In the genomic region with DNA sequence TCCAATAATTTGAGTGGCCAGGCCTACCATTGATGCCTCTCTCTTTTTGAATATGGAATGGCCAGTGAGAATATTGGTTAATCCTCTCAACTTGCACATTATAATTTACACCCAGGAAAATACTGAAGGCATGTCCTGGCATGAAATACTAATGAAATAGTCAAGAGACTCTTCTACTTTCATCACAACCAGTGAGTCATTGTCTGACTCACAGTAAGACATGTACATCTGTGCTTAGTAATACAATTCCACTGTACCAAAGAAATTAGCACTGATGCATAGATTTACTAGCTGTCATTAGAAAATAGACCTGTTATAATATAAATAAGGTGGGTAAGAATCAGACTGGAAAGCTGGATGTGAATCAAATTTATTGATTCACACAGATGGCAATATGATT, we compare ENCODE assay signal across 9 cellular contexts.
A peak's percentile ranks its signal among the peaks of the same experiment; 100 is the strongest.
DNase-seq lines count a peak whose midpoint lies in the region; TF ChIP-seq lines count a peak whose summit lies in the region.
"Had no signal": no experiment of that assay in that cellular context is flagged by ENCODE, and none has a peak within 500 bp of the region (broad histone marks: within the 10 kb centered on the region; RNA-seq: fewer than 3 reads in every experiment).

No MANE protein-coding gene starts in this region.

- H3K4me3 ChIP-seq in HEK293 (ENCODE audit: low read depth, low read length): no peak overlapping the region
- H3K4me3 ChIP-seq: uterus had no signal

- no peaks in the 10 kb centered on the region for H3K9me3 ChIP-seq in HEK293 (ENCODE audit: control insufficient read depth, insufficient read depth, low read depth, low read length)
- H3K9me3 ChIP-seq: uterus had no signal

- DNase-seq in EH (ENCODE audit: low read depth): peak; percentile 89
- peak; percentile 17 for DNase-seq in NCI-H345 (lab: John Stamatoyannopoulos, UW)
- peak; percentile 63 for DNase-seq in foreskin melanocyte
- no peak for DNase-seq in midbrain (lab: John Stamatoyannopoulos, UW)
- no peak for DNase-seq in activated CD4-positive, alpha-beta T cell treated with anti-CD3 and anti-CD28 coated beads for 48 hours
- no peak for DNase-seq in activated effector memory CD4-positive, alpha-beta T cell treated with anti-CD3 and anti-CD28 coated beads, Interleukin-2, amount 50 U/mL, for 16 hours
- DNase-seq in globus pallidus (ENCODE audit: low spot score): no peak
- DNase-seq: uterus had no signal

- CTCF ChIA-PET in HEK293 (lab: Yijun Ruan, JAX): interaction anchor here (0.7 kb wide), 1 partner anchor 22 kb away, joined by 3 read pairs; no protein-coding TSS in a partner anchor

- POLR2A ChIA-PET in HEK293 (lab: Yijun Ruan, JAX): no interaction called here

- no peak for TF ChIP-seq CTCF in HEK293 (tag by site-specific recombination; IDR thresholded peaks at IDR 0.05)

- H3K27ac ChIP-seq in HEK293 (ENCODE audit: extremely low read depth, low read depth, low read length): no peak overlapping the region
- H3K27ac ChIP-seq: uterus had no signal

- H3K4me1 ChIP-seq in HEK293 (ENCODE audit: control insufficient read depth, insufficient read depth, low read length): no peaks in the 10 kb centered on the region
- H3K4me1 ChIP-seq: uterus had no signal

- no peaks in the 10 kb centered on the region for H3K36me3 ChIP-seq in HEK293 (ENCODE audit: control insufficient read depth in 2 of 2, insufficient read depth in 1 of 2, low read length in 2 of 2)
- H3K36me3 ChIP-seq: uterus had no signal

TF ChIP-seq in HEK293, 187 proteins besides CTCF, POLR2A, EP300 and RAD21 (continues in another document):
- TF ChIP-seq, protein P1, sequence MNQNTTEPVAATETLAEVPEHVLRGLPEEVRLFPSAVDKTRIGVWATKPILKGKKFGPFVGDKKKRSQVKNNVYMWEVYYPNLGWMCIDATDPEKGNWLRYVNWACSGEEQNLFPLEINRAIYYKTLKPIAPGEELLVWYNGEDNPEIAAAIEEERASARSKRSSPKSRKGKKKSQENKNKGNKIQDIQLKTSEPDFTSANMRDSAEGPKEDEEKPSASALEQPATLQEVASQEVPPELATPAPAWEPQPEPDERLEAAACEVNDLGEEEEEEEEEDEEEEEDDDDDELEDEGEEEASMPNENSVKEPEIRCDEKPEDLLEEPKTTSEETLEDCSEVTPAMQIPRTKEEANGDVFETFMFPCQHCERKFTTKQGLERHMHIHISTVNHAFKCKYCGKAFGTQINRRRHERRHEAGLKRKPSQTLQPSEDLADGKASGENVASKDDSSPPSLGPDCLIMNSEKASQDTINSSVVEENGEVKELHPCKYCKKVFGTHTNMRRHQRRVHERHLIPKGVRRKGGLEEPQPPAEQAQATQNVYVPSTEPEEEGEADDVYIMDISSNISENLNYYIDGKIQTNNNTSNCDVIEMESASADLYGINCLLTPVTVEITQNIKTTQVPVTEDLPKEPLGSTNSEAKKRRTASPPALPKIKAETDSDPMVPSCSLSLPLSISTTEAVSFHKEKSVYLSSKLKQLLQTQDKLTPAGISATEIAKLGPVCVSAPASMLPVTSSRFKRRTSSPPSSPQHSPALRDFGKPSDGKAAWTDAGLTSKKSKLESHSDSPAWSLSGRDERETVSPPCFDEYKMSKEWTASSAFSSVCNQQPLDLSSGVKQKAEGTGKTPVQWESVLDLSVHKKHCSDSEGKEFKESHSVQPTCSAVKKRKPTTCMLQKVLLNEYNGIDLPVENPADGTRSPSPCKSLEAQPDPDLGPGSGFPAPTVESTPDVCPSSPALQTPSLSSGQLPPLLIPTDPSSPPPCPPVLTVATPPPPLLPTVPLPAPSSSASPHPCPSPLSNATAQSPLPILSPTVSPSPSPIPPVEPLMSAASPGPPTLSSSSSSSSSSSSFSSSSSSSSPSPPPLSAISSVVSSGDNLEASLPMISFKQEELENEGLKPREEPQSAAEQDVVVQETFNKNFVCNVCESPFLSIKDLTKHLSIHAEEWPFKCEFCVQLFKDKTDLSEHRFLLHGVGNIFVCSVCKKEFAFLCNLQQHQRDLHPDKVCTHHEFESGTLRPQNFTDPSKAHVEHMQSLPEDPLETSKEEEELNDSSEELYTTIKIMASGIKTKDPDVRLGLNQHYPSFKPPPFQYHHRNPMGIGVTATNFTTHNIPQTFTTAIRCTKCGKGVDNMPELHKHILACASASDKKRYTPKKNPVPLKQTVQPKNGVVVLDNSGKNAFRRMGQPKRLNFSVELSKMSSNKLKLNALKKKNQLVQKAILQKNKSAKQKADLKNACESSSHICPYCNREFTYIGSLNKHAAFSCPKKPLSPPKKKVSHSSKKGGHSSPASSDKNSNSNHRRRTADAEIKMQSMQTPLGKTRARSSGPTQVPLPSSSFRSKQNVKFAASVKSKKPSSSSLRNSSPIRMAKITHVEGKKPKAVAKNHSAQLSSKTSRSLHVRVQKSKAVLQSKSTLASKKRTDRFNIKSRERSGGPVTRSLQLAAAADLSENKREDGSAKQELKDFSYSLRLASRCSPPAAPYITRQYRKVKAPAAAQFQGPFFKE (tag by site-specific recombination; IDR thresholded peaks at IDR 0.05; ENCODE audit: borderline replicate concordance): no peak
- peak; percentile 35; the same call in 1 of the 2 replicates for TF ChIP-seq ZNF518A (tag by site-specific recombination; conservative IDR thresholded peaks at IDR 0.05; ENCODE audit: low read depth)
- TF ChIP-seq, protein P2, sequence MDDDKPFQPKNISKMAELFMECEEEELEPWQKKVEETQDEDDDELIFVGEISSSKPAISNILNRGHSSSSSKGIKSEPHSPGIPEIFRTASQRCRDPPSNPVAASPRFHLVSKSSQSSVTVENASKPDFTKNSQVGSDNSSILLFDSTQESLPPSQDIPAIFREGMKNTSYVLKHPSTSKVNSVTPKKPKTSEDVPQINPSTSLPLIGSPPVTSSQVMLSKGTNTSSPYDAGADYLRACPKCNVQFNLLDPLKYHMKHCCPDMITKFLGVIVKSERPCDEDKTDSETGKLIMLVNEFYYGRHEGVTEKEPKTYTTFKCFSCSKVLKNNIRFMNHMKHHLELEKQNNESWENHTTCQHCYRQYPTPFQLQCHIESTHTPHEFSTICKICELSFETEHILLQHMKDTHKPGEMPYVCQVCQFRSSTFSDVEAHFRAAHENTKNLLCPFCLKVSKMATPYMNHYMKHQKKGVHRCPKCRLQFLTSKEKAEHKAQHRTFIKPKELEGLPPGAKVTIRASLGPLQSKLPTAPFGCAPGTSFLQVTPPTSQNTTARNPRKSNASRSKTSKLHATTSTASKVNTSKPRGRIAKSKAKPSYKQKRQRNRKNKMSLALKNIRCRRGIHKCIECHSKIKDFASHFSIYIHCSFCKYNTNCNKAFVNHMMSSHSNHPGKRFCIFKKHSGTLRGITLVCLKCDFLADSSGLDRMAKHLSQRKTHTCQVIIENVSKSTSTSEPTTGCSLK (tag by site-specific recombination; IDR thresholded peaks at IDR 0.05): no peak
- TF ChIP-seq ZBTB20 (tag by site-specific recombination; IDR thresholded peaks at IDR 0.05): no peak
- no peak for TF ChIP-seq ZNF114 (tag by site-specific recombination; IDR thresholded peaks at IDR 0.05)
- TF ChIP-seq ZNF426 (tag by site-specific recombination; IDR thresholded peaks at IDR 0.05): no peak
- no peak for TF ChIP-seq KLF16 (tag by site-specific recombination; IDR thresholded peaks at IDR 0.05)
- no peak for TF ChIP-seq ZSCAN16 (tag by site-specific recombination; IDR thresholded peaks at IDR 0.05)
- no peak for TF ChIP-seq GLIS1 (tag by site-specific recombination; IDR thresholded peaks at IDR 0.05)

Comparison
In these comparisons a context has a peak if more than half of its experiments do, and no peak if none do; other contexts are left out.
1. DNase-seq: peak in EH (single experiment), NCI-H345 (single experiment) and foreskin melanocyte (single experiment); none in midbrain (single experiment), activated CD4-positive, alpha-beta T cell treated with anti-CD3 and anti-CD28 coated beads for 48 hours (single experiment), activated effector memory CD4-positive, alpha-beta T cell treated with anti-CD3 and anti-CD28 coated beads, Interleukin-2, amount 50 U/mL, for 16 hours (single experiment) and globus pallidus (single experiment).